12 cellular contexts compared by ENCODE assay signal in the genomic region with DNA sequence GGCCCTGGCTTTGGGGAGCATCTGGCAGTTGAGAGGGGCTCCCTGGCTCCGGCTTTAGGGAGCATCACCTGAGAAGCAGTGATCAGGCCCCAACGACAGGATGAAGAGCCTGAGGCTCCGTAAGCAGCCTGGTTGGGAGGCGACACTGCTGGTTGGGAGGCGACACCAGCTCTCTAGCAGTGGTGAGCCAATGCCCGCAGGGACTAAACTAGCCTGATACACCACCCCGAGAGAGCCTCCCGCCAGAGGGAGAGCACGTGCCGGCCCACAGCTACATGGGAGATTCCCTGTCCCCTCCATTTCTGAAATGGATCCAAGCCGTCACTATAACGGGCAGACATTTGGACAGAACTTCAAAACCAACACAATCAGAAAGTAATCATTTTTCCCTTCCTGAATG.
A peak's percentile ranks its signal among the peaks of the same experiment; 100 is the strongest.
DNase-seq lines count a peak whose midpoint lies in the region; ATAC-seq and TF ChIP-seq lines count a peak whose summit lies in the region.
"Had no signal": no experiment of that assay in that cellular context is flagged by ENCODE, and none has a peak within 500 bp of the region (broad histone marks: within the 10 kb centered on the region; RNA-seq: fewer than 3 reads in every experiment).

No MANE protein-coding gene starts in this region.

- H3K27me3 Mint-ChIP-seq in mesothelial cell of epicardium (ENCODE audit: low read depth), result peaks cover 10% of the 10 kb centered on the region

- no peaks in the 10 kb centered on the region for H3K36me3 Mint-ChIP-seq in mesothelial cell of epicardium

- intact Hi-C loops in left ventricle myocardium inferior (cut with micrococcal nuclease), result no loop called here
- intact Hi-C loops in Right ventricle myocardium superior (cut with DNase I), result no loop called here
- intact Hi-C loops in right cardiac atrium (cut with DNase I), result no loop called here

- H3K4me1 ChIP-seq in left ventricle myocardium inferior (peaks cover 11% of the 10 kb centered on the region), right cardiac atrium (ENCODE audit: control insufficient read depth, insufficient read depth, low read length) (peaks cover 3% of the 10 kb centered on the region)
- H3K4me1 ChIP-seq: Caco-2 had no signal

- no peak overlapping the region for H3K4me3 Mint-ChIP-seq in mesothelial cell of epicardium
- H3K4me3 Mint-ChIP-seq: CD4-positive, alpha-beta T cell; H9 had no signal

- no peak overlapping the region for H3K27ac ChIP-seq in left ventricle myocardium inferior (replicated peaks)
- H3K27ac ChIP-seq in right cardiac atrium (ENCODE audit: low read length), result no peak overlapping the region
- H3K27ac ChIP-seq: C4-2B had no signal

- WGBS in right cardiac atrium, result 47% methylated on average over 12 of the region's 12 CpGs

- no peak for ATAC-seq in Right ventricle myocardium superior (ENCODE audit: poor library complexity)
- peak; percentile 60 to 78 for ATAC-seq in right cardiac atrium
- no peak for ATAC-seq in HG02885 (IDR thresholded peaks at IDR 0.05; ENCODE audit: poor library complexity, unreplicated experiment)

- H3K36me3 ChIP-seq in left ventricle myocardium inferior, result no peaks in the 10 kb centered on the region

- H3K9me3 ChIP-seq in left ventricle myocardium inferior (replicated peaks), result no peaks in the 10 kb centered on the region
- H3K9me3 ChIP-seq in right cardiac atrium (ENCODE audit: control insufficient read depth, low read length), result no peaks in the 10 kb centered on the region
- H3K9me3 ChIP-seq: Caco-2 had no signal

- TF ChIP-seq CTCF in left ventricle myocardium inferior (IDR thresholded peaks at IDR 0.05; ENCODE audit: borderline replicate concordance) (peak; percentile 23), mesothelial cell of epicardium (IDR thresholded peaks at IDR 0.05; ENCODE audit: unreplicated experiment) (no peak)

- no peaks in the 10 kb centered on the region for H3K9me3 Mint-ChIP-seq in mesothelial cell of epicardium
- H3K9me3 Mint-ChIP-seq: CD4-positive, alpha-beta T cell had no signal

- peaks cover 17% of the 10 kb centered on the region for H3K4me1 Mint-ChIP-seq in mesothelial cell of epicardium

- no peak overlapping the region for H3K27ac Mint-ChIP-seq in mesothelial cell of epicardium
- H3K27ac Mint-ChIP-seq: CD4-positive, alpha-beta T cell; H9 had no signal

- no peak overlapping the region for H3K4me3 ChIP-seq in left ventricle myocardium inferior
- no peak overlapping the region for H3K4me3 ChIP-seq in right cardiac atrium (ENCODE audit: low read length)

- H3K27me3 ChIP-seq in left ventricle myocardium inferior (ENCODE audit: low read depth) (no peaks in the 10 kb centered on the region), right cardiac atrium (ENCODE audit: control insufficient read depth, insufficient read depth) (no peaks in the 10 kb centered on the region)

- DNase-seq in left ventricle myocardium inferior (no peak), Right ventricle myocardium superior (no peak), right cardiac atrium (peak in 1 of 3 donors; percentile 58), mesenteric fat pad (ENCODE audit: low spot score) (peak; percentile 68), HuH-7 (ENCODE audit: low spot score) (no peak), mesothelial cell of epicardium (ENCODE audit: low spot score in 2 of 2, unreplicated experiment in 2 of 2) (no peak)
- DNase-seq: ACHN; Caco-2; CD4-positive, alpha-beta T cell; H9 had no signal

Comparison
In these comparisons a context has a peak if more than half of its experiments do, and no peak if none do; other contexts are left out.
1. ATAC-seq: peak in right cardiac atrium (2 of 2); none in Right ventricle myocardium superior (single experiment) and HG02885 (single experiment).